Comparison of ENCODE assay signal across 17 cellular contexts in the genomic region with DNA sequence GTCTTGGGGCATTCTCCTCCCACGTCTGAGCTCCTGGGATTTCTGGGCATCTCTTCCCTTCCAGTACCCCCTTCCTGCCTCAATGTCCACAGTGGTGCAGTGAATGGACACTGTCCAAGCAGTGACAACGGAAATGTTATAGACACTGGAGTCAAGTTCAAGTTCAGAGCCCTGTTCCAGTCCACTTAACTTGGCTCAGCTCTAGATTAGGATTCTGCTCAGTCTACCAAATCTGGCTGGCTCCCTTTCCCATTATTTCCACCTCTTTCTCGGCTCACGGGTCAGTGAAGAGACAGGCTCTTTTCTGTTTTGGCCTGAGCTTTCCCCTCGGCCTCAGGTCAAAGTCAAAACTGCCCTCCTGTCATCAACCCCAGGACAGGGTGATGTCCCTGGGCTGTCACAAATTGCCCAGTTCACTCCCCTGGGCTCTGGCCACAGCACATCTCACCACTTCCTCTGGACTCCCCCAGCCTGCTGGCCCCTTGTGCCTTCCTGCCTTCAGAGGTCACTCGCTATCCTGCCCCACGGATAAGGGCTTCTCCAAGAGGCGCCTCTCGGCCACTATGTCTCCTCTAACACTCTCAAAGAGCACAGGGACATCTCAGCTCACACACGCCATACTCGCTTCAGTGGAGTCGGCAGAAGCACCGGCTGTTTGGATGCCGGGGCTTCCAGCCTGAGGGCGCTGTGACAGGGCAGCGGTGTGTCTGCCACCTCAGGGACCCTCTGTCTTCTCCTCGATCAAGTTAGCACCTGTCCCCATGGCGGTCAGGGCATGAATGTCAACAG.
"Had no signal": no experiment of that assay in that cellular context is flagged by ENCODE, and none has a peak within 500 bp of the region (broad histone marks: within the 10 kb centered on the region; RNA-seq: fewer than 3 reads in every experiment).

No MANE protein-coding gene starts in this region.

- DNase-seq: activated CD4-positive, alpha-beta T cell treated with anti-CD3 and anti-CD28 coated beads for 36 hours; activated CD8-positive, alpha-beta T cell treated with anti-CD3 and anti-CD28 coated beads for 36 hours; activated T-cell treated with anti-CD3 and anti-CD28 coated beads, Interleukin-2, amount 50 U/mL, for 48 hours; anterior cingulate cortex; cerebellar nuclear complex; effector memory CD8-positive, alpha-beta T cell; foreskin keratinocyte; SK-N-SH; stimulated activated CD4-positive, alpha-beta T cell treated with anti-CD3 and anti-CD28 coated beads, Interleukin-2, amount 100 ng/mL, for 48 hours; stimulated activated naive CD4-positive, alpha-beta T cell; T-helper 1 cell; T1000; trophoblast cell; WERI-Rb-1 had no signal

- H3K4me3 ChIP-seq: lung, ovary had no signal

- H3K4me1 Mint-ChIP-seq: activated CD4-positive, alpha-beta T cell treated with anti-CD3 and anti-CD28 coated beads for 36 hours; mesothelial cell of epicardium had no signal

- ATAC-seq: activated CD4-positive, alpha-beta T cell treated with anti-CD3 and anti-CD28 coated beads for 36 hours; activated CD8-positive, alpha-beta T cell treated with anti-CD3 and anti-CD28 coated beads for 36 hours; effector memory CD8-positive, alpha-beta T cell; foreskin keratinocyte had no signal

- H3K4me2 ChIP-seq: SK-N-SH had no signal

- H3K27ac ChIP-seq: foreskin keratinocyte, WERI-Rb-1 had no signal

- H3K4me3 Mint-ChIP-seq: activated CD4-positive, alpha-beta T cell treated with anti-CD3 and anti-CD28 coated beads for 36 hours; activated CD8-positive, alpha-beta T cell treated with anti-CD3 and anti-CD28 coated beads for 36 hours; effector memory CD8-positive, alpha-beta T cell; mesothelial cell of epicardium had no signal

- H3K9me3 Mint-ChIP-seq: activated CD8-positive, alpha-beta T cell treated with anti-CD3 and anti-CD28 coated beads for 36 hours; effector memory CD8-positive, alpha-beta T cell; mesothelial cell of epicardium had no signal

- H3K36me3 ChIP-seq: ovary had no signal

- H3K27ac Mint-ChIP-seq: activated CD4-positive, alpha-beta T cell treated with anti-CD3 and anti-CD28 coated beads for 36 hours; activated CD8-positive, alpha-beta T cell treated with anti-CD3 and anti-CD28 coated beads for 36 hours; effector memory CD8-positive, alpha-beta T cell; mesothelial cell of epicardium had no signal

- H3K9ac ChIP-seq: SK-N-SH had no signal

- H3K27me3 ChIP-seq: foreskin keratinocyte, ovary had no signal

- H3K9me3 ChIP-seq: ovary, SK-N-SH had no signal
